Comparison of ENCODE assay signal across 22 cellular contexts in genomic region chr17:19799796-19800195, GRCh38. TPM values are rescaled to one million over a fixed set of nuclear protein-coding genes. Genes with fewer than 3 reads are reported as not detected.
DNase-seq lines count a peak whose midpoint lies in the region; ATAC-seq and TF ChIP-seq lines count a peak whose summit lies in the region.
"Had no signal": no experiment of that assay in that cellular context is flagged by ENCODE, and none has a peak within 500 bp of the region (broad histone marks: within the 10 kb centered on the region; RNA-seq: fewer than 3 reads in every experiment).

No MANE protein-coding gene starts in this region.

- H3K4me2 ChIP-seq in Loucy (ENCODE audit: low read depth, low read length, poor library complexity, severe bottlenecking) (no peak overlapping the region), neuronal stem cell (ENCODE audit: insufficient read depth, low read length, poor library complexity, severe bottlenecking) (no peak overlapping the region)
- H3K4me2 ChIP-seq: BLaER1 treated with 17β-estradiol and CSF1 and Interleukin-3, amounts not matched to agents 10 nM and 100 nM; PC-9; SK-N-SH had no signal

- peaks cover 44 to 54% of the 10 kb centered on the region in 2 donors for H3K36me3 Mint-ChIP-seq in CD4-positive, alpha-beta memory T cell

- TF ChIP-seq CTCF in Loucy (conservative IDR thresholded peaks at IDR 0.05; ENCODE audit: low read length), result no peak
- TF ChIP-seq CTCF in epithelial cell of esophagus (IDR thresholded peaks at IDR 0.05; ENCODE audit: insufficient read depth, low read depth, low read length, missing control alignments), result no peak
- TF ChIP-seq CTCF in body of pancreas (IDR thresholded peaks at IDR 0.05), result no peak

- H3F3A ChIP-seq in Loucy (ENCODE audit: low read depth), result no peaks in the 10 kb centered on the region

- H3K79me1 ChIP-seq in neuronal stem cell (ENCODE audit: low read depth, low read length), result no peaks in the 10 kb centered on the region

- H3K36me3 ChIP-seq in CD4-positive, alpha-beta memory T cell (ENCODE audit: insufficient read depth, low read length), result peaks cover 15% of the 10 kb centered on the region
- H3K36me3 ChIP-seq in Loucy (ENCODE audit: insufficient read depth, low read length) (no peaks in the 10 kb centered on the region), neuronal stem cell (replicated peaks in 1 of 2; ENCODE audit: control insufficient read depth in 2 of 2, insufficient read depth in 2 of 2, low read length in 2 of 2) (peaks cover 10 to 44% of the 10 kb centered on the region in 2 donors), body of pancreas (replicated peaks in 1 of 2; ENCODE audit: insufficient read depth in 1 of 2, low read depth in 2 of 2) (peaks cover 14 to 21% of the 10 kb centered on the region in 2 donors)

- H3K27ac ChIP-seq in CD4-positive, alpha-beta memory T cell (ENCODE audit: low read depth, low read length), result no peak overlapping the region
- H3K27ac ChIP-seq in neuronal stem cell (replicated peaks; ENCODE audit: low read length) (no peak overlapping the region), body of pancreas (no peak overlapping the region)
- H3K27ac ChIP-seq: BLaER1 treated with 17β-estradiol and CSF1 and Interleukin-3, amounts not matched to agents 10 nM and 100 nM; PC-9 had no signal

- no peak overlapping the region for H3K4me3 ChIP-seq in CD4-positive, alpha-beta memory T cell (ENCODE audit: low read length in 2 of 2)
- H3K4me3 ChIP-seq in Loucy (ENCODE audit: low read length, poor library complexity, severe bottlenecking) (no peak overlapping the region), epithelial cell of esophagus (ENCODE audit: low read length) (no peak overlapping the region), neuronal stem cell (ENCODE audit: low read length in 2 of 2) (no peak overlapping the region), body of pancreas (no peak overlapping the region)
- H3K4me3 ChIP-seq: BLaER1 treated with 17β-estradiol and CSF1 and Interleukin-3, amounts not matched to agents 10 nM and 100 nM; K562; PC-9 had no signal

- H4K8ac ChIP-seq in neuronal stem cell (ENCODE audit: low read depth, low read length), result no peak overlapping the region

- POLR2A ChIA-PET in CD4-positive, alpha-beta memory T cell (lab: Charles Lee; ENCODE audit: partially characterized antibody), result no interaction called here

- H3K27ac Mint-ChIP-seq in CD4-positive, alpha-beta memory T cell, result peak overlapping the region in 4 of 7 donors; percentile 3 to 72 (median 40)

- no peaks in the 10 kb centered on the region for H3K9me2 ChIP-seq in Loucy (replicated peaks; ENCODE audit: low read depth, low read length)
- H3K9me2 ChIP-seq: SK-N-SH had no signal

- H3K4me1 Mint-ChIP-seq in CD4-positive, alpha-beta memory T cell, result peaks cover 9 to 11% (median 9%) of the 10 kb centered on the region in 4 donors

- no peak overlapping the region for H3K18ac ChIP-seq in neuronal stem cell (ENCODE audit: low read length)

- no peak overlapping the region for H2BK12ac ChIP-seq in neuronal stem cell (ENCODE audit: low read length)

- H3K9me3 Mint-ChIP-seq in CD4-positive, alpha-beta memory T cell, result peaks cover 0 to 20% (median 15%) of the 10 kb centered on the region in 8 donors

- H3K79me2 ChIP-seq in Loucy (ENCODE audit: insufficient read depth, low read length), result no peaks in the 10 kb centered on the region

- peak overlapping the region; percentile 63; the same call in 1 of the 2 replicates for H2AFZ ChIP-seq in Loucy (ENCODE audit: low read length)
- H2AFZ ChIP-seq in neuronal stem cell (ENCODE audit: low read length), result no peak overlapping the region
- H2AFZ ChIP-seq: PC-9 had no signal

- no peak overlapping the region for H2BK120ac ChIP-seq in neuronal stem cell (ENCODE audit: low read depth, low read length)

- H3K9ac ChIP-seq in Loucy (ENCODE audit: low read depth, low read length, poor library complexity, severe bottlenecking) (no peak overlapping the region), neuronal stem cell (ENCODE audit: low read depth, low read length, poor library complexity) (no peak overlapping the region)
- H3K9ac ChIP-seq: BLaER1 treated with 17β-estradiol and CSF1 and Interleukin-3, amounts not matched to agents 10 nM and 100 nM; SK-N-SH had no signal

- peak overlapping the region; percentile 9 for H3K14ac ChIP-seq in neuronal stem cell (ENCODE audit: low read length)

- no peak overlapping the region for H2BK15ac ChIP-seq in neuronal stem cell (ENCODE audit: low read length)

- DNase-seq in CD4-positive, alpha-beta memory T cell, result no peak
- DNase-seq in epithelial cell of esophagus (ENCODE audit: low read depth) (peak; percentile 93), neuronal stem cell (ENCODE audit: low spot score) (no peak), NCI-H1930 (lab: John Stamatoyannopoulos, UW) (no peak), AML-193 (lab: John Stamatoyannopoulos, UW) (no peak), body of pancreas (no peak)
- DNase-seq: GDM1, NCI-H1092 treated with DMSO at 0.1 percent for 48 hours, NCI-H1436 treated with DMSO at 0.1 percent for 48 hours, NCI-H2029 treated with DMSO at 0.1 percent for 48 hours, NCI-H226, NCI-H510A treated with DMSO at 0.1 percent for 48 hours, NCI-H748 treated with DMSO at 0.1 percent for 48 hours, PC-9, SIG-M5, SK-N-SH had no signal

- no peak overlapping the region for H4K91ac ChIP-seq in neuronal stem cell (ENCODE audit: low read depth, low read length, poor library complexity)

- no peak for TF ChIP-seq POLR2A in body of pancreas (IDR thresholded peaks at IDR 0.05)

- intact Hi-C loops in CD4-positive, alpha-beta memory T cell (cut with micrococcal nuclease), result no loop called here
- intact Hi-C loops in body of pancreas (cut with DNase I), result no loop called here

- no peak for ATAC-seq in body of pancreas
- ATAC-seq: HepG2, K562 had no signal

- H3K27me3 Mint-ChIP-seq in CD4-positive, alpha-beta memory T cell, result no peaks in the 10 kb centered on the region

- H3K4me3 Mint-ChIP-seq in CD4-positive, alpha-beta memory T cell, result no peak overlapping the region

- peaks cover 6% of the 10 kb centered on the region for H3K4me1 ChIP-seq in CD4-positive, alpha-beta memory T cell (ENCODE audit: insufficient read depth, low read length)
- H3K4me1 ChIP-seq in Loucy (ENCODE audit: insufficient read depth, low read length, poor library complexity, severe bottlenecking) (no peaks in the 10 kb centered on the region), neuronal stem cell (ENCODE audit: control insufficient read depth in 2 of 2, insufficient read depth in 1 of 2, low read depth in 1 of 2, low read length in 2 of 2) (no peaks in the 10 kb centered on the region), body of pancreas (no peaks in the 10 kb centered on the region)
- H3K4me1 ChIP-seq: BLaER1 treated with 17β-estradiol and CSF1 and Interleukin-3, amounts not matched to agents 10 nM and 100 nM had no signal

- no peaks in the 10 kb centered on the region for H4K20me1 ChIP-seq in Loucy (ENCODE audit: insufficient read depth, low read length, poor library complexity, severe bottlenecking)
- H4K20me1 ChIP-seq: BLaER1 treated with 17β-estradiol and CSF1 and Interleukin-3, amounts not matched to agents 10 nM and 100 nM had no signal

- no peak overlapping the region for H2BK5ac ChIP-seq in neuronal stem cell (ENCODE audit: low read length)

- H3K27me3 ChIP-seq in CD4-positive, alpha-beta memory T cell (ENCODE audit: insufficient read depth, low read length), result no peaks in the 10 kb centered on the region
- H3K27me3 ChIP-seq in Loucy (ENCODE audit: insufficient read depth, low read length, poor library complexity, severe bottlenecking), result no peaks in the 10 kb centered on the region
- H3K27me3 ChIP-seq in neuronal stem cell (ENCODE audit: control insufficient read depth in 3 of 3, insufficient read depth in 3 of 3, low read depth in 1 of 3, low read length in 3 of 3), result no peaks in the 10 kb centered on the region
- H3K27me3 ChIP-seq in body of pancreas, result no peaks in the 10 kb centered on the region
- H3K27me3 ChIP-seq: BLaER1 treated with 17β-estradiol and CSF1 and Interleukin-3, amounts not matched to agents 10 nM and 100 nM had no signal

- no CpG with 5 or more reads among the region's 2 CpGs for WGBS in neuronal stem cell (ENCODE audit: extremely low coverage in 2 of 2, insufficient read length in 2 of 2, insufficient replicate concordance in 1 of 2), 2 donors
- WGBS in body of pancreas, 2 donors, result 91 to 93% methylated on average over 2 of the region's 2 CpGs

- CTCF ChIA-PET in CD4-positive, alpha-beta memory T cell (lab: Charles Lee; ENCODE audit: partially characterized antibody), result no interaction called here

- H3K4ac ChIP-seq in neuronal stem cell (ENCODE audit: low read length), result no peak overlapping the region

- peaks cover 0 to 7% of the 10 kb centered on the region in 2 donors for H3K9me3 ChIP-seq in CD4-positive, alpha-beta memory T cell (ENCODE audit: control insufficient read depth in 1 of 2, low read length in 2 of 2)
- H3K9me3 ChIP-seq in Loucy (ENCODE audit: insufficient read depth, low read depth, low read length), result peaks cover 13% of the 10 kb centered on the region
- H3K9me3 ChIP-seq in neuronal stem cell (replicated peaks in 1 of 2; ENCODE audit: control insufficient read depth in 2 of 2, insufficient read depth in 1 of 2, low read depth in 1 of 2, low read length in 2 of 2), result peaks cover 12 to 27% of the 10 kb centered on the region in 2 donors
- H3K9me3 ChIP-seq in body of pancreas, result peaks cover 0 to 8% (median 0%) of the 10 kb centered on the region in 3 donors

- no peak overlapping the region for H3K23ac ChIP-seq in neuronal stem cell (ENCODE audit: low read depth, low read length, poor library complexity)

- no peak overlapping the region for H2AK5ac ChIP-seq in neuronal stem cell (ENCODE audit: low read depth, low read length)

RNA-seq across cellular contexts. Expression of gene ALDH3A1, which starts 51.7 kb away (rescaled TPM):
- total RNA-seq in CD4-positive, alpha-beta memory T cell, result not detected
- not detected for polyA plus RNA-seq in CD4-positive, alpha-beta memory T cell
- 0.17 TPM for polyA plus RNA-seq in neuronal stem cell (2013, experiment 1 of 2)
- polyA plus RNA-seq in neuronal stem cell (2013, experiment 2 of 2), result 0.40 TPM
- total RNA-seq in body of pancreas, result 1 to 10 TPM in 1 of 2 donors, under 1 TPM in 1; 0.33 to 1.8 TPM
- total RNA-seq: Daoy, K562, LHCN-M2 had no signal
- polyA plus RNA-seq: K562 had no signal
